Comparison of ENCODE assay signal across 2 cellular contexts in the genomic region with DNA sequence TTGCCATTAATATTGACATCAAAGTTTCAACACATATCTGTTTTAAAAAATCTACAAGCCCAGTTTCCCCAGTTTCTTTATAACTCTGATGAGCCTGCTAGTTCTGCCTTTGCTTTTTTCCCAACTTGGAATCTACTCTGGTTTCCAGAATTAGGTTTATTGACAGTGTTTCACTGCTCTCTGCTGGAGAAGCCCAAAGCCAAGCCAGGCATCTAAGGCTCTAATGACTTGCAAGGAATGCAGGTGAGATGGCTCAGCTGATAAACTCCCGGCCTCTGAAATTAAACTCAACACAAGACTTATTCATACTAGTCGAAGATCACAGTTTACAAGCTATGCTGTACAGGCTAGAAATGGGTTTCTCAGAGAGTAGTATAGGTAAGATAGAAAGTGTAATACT.
TF ChIP-seq lines count a peak whose summit lies in the region.

No MANE protein-coding gene starts in this region.

TF ChIP-seq in HCT116, 20 proteins besides CTCF, POLR2A, EP300 and RAD21:
- no peak for TF ChIP-seq ZFX (IDR thresholded peaks at IDR 0.05)
- no peak for TF ChIP-seq EZH2phosphoT487 (IDR thresholded peaks at IDR 0.05; ENCODE audit: borderline replicate concordance)
- no peak for TF ChIP-seq TCF7L2 (IDR thresholded peaks at IDR 0.05; ENCODE audit: borderline replicate concordance, extremely low read depth, insufficient read depth, insufficient read length)
- TF ChIP-seq ZNF274 (IDR thresholded peaks at IDR 0.05; ENCODE audit: low read depth, low read length) = no peak
- TF ChIP-seq, protein P1, sequence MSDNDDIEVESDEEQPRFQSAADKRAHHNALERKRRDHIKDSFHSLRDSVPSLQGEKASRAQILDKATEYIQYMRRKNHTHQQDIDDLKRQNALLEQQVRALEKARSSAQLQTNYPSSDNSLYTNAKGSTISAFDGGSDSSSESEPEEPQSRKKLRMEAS (IDR thresholded peaks at IDR 0.05) = no peak
- TF ChIP-seq EGR1 (IDR thresholded peaks at IDR 0.05; ENCODE audit: low read depth) = no peak
- TF ChIP-seq, protein P2, sequence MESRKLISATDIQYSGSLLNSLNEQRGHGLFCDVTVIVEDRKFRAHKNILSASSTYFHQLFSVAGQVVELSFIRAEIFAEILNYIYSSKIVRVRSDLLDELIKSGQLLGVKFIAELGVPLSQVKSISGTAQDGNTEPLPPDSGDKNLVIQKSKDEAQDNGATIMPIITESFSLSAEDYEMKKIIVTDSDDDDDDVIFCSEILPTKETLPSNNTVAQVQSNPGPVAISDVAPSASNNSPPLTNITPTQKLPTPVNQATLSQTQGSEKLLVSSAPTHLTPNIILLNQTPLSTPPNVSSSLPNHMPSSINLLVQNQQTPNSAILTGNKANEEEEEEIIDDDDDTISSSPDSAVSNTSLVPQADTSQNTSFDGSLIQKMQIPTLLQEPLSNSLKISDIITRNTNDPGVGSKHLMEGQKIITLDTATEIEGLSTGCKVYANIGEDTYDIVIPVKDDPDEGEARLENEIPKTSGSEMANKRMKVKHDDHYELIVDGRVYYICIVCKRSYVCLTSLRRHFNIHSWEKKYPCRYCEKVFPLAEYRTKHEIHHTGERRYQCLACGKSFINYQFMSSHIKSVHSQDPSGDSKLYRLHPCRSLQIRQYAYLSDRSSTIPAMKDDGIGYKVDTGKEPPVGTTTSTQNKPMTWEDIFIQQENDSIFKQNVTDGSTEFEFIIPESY (IDR thresholded peaks at IDR 0.05; ENCODE audit: extremely low read depth, insufficient replicate concordance, low read length) = no peak
- TF ChIP-seq YY1 (IDR thresholded peaks at IDR 0.05; ENCODE audit: extremely low read depth, insufficient replicate concordance, low read depth, low read length) = no peak
- no peak for TF ChIP-seq POLR2AphosphoS5 (IDR thresholded peaks at IDR 0.05; ENCODE audit: low read depth, low read length)
- TF ChIP-seq, protein P3, sequence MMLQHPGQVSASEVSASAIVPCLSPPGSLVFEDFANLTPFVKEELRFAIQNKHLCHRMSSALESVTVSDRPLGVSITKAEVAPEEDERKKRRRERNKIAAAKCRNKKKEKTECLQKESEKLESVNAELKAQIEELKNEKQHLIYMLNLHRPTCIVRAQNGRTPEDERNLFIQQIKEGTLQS (IDR thresholded peaks at IDR 0.05) = no peak
- no peak for TF ChIP-seq SRF (IDR thresholded peaks at IDR 0.05; ENCODE audit: low read depth)
- TF ChIP-seq ELF1 (IDR thresholded peaks at IDR 0.05; ENCODE audit: borderline replicate concordance, low read depth) = no peak
- no peak for TF ChIP-seq SIN3A (IDR thresholded peaks at IDR 0.05; ENCODE audit: low read depth)
- no peak for TF ChIP-seq SP1 (IDR thresholded peaks at IDR 0.05; ENCODE audit: low read depth)
- TF ChIP-seq JUND (IDR thresholded peaks at IDR 0.05) = no peak
- TF ChIP-seq FOSL1 (IDR thresholded peaks at IDR 0.05; ENCODE audit: low read depth) = no peak
- TF ChIP-seq EZH2 (IDR thresholded peaks at IDR 0.05) = no peak
- TF ChIP-seq CEBPB (IDR thresholded peaks at IDR 0.05; ENCODE audit: low read depth) = no peak
- no peak for TF ChIP-seq CBX3 (IDR thresholded peaks at IDR 0.05; ENCODE audit: low read depth)
- TF ChIP-seq, protein P4, sequence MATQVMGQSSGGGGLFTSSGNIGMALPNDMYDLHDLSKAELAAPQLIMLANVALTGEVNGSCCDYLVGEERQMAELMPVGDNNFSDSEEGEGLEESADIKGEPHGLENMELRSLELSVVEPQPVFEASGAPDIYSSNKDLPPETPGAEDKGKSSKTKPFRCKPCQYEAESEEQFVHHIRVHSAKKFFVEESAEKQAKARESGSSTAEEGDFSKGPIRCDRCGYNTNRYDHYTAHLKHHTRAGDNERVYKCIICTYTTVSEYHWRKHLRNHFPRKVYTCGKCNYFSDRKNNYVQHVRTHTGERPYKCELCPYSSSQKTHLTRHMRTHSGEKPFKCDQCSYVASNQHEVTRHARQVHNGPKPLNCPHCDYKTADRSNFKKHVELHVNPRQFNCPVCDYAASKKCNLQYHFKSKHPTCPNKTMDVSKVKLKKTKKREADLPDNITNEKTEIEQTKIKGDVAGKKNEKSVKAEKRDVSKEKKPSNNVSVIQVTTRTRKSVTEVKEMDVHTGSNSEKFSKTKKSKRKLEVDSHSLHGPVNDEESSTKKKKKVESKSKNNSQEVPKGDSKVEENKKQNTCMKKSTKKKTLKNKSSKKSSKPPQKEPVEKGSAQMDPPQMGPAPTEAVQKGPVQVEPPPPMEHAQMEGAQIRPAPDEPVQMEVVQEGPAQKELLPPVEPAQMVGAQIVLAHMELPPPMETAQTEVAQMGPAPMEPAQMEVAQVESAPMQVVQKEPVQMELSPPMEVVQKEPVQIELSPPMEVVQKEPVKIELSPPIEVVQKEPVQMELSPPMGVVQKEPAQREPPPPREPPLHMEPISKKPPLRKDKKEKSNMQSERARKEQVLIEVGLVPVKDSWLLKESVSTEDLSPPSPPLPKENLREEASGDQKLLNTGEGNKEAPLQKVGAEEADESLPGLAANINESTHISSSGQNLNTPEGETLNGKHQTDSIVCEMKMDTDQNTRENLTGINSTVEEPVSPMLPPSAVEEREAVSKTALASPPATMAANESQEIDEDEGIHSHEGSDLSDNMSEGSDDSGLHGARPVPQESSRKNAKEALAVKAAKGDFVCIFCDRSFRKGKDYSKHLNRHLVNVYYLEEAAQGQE (IDR thresholded peaks at IDR 0.05; ENCODE audit: low read depth) = no peak

TF ChIP-seq in HepG2, 621 proteins besides CTCF, POLR2A, EP300 and RAD21:
- TF ChIP-seq STAG1 (CRISPR knock-in tag; IDR thresholded peaks at IDR 0.05) (peak; percentile 42), KLF15 (CRISPR knock-in tag; IDR thresholded peaks at IDR 0.05; ENCODE audit: borderline replicate concordance) (no peak), PAF1 (CRISPR knock-in tag; IDR thresholded peaks at IDR 0.05) (no peak), SMC3 (IDR thresholded peaks at IDR 0.05; ENCODE audit: low read length) (0 out of 2 replicates have a peak, but pooled peaks have one; percentile 12)
